Comparison of ENCODE assay signal across 8 cellular contexts in the genomic region with DNA sequence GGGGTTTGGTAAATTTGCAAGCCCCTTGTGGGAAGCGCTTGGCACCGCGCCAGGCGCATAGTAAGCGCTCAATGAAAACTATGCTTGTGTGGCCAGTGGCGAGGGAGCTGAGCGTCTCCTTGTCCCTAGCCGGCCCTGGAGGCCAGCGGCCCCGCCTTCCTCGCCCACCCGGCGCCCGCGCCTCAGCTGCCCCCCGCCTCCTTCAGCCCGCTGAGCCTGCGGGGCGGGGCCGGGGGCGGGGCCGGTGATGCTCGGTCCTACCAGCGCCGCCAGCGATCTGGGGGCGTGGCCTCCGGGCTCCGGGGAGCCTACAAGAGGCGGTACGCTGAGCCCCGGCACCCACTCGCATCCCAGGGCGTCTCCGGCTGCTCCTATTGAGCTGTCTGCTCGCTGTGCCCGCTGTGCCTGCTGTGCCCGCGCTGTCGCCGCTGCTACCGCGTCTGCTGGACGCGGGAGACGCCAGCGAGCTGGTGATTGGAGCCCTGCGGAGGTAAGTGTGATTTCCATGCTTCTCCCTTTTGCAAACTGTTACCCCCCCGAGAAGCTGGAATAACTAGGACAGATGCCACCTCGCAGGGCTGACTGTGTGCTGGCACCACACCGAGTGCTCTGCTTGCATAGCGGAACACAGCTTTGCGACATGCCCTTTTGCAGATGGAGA. TPM values are rescaled to one million over a fixed set of nuclear protein-coding genes. Genes with fewer than 3 reads are reported as not detected.
DNase-seq lines count a peak whose midpoint lies in the region; ATAC-seq and TF ChIP-seq lines count a peak whose summit lies in the region.

A gene with protein sequence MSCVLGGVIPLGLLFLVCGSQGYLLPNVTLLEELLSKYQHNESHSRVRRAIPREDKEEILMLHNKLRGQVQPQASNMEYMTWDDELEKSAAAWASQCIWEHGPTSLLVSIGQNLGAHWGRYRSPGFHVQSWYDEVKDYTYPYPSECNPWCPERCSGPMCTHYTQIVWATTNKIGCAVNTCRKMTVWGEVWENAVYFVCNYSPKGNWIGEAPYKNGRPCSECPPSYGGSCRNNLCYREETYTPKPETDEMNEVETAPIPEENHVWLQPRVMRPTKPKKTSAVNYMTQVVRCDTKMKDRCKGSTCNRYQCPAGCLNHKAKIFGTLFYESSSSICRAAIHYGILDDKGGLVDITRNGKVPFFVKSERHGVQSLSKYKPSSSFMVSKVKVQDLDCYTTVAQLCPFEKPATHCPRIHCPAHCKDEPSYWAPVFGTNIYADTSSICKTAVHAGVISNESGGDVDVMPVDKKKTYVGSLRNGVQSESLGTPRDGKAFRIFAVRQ (plus strand): TSS at position 342 of the 661 bp plus-strand sequence. CDS start 18,511 bp downstream, outside the sequence.

- H3K27me3 Mint-ChIP-seq in endothelial cell (ENCODE audit: unreplicated experiment) = peaks cover 8% of the 10 kb centered on the region

- no peaks in the 10 kb centered on the region for H3K36me3 Mint-ChIP-seq in endothelial cell (ENCODE audit: low read depth, unreplicated experiment)

- H3K4me3 Mint-ChIP-seq in endothelial cell (ENCODE audit: unreplicated experiment) = peak within 1 kb of the TSS; percentile 38

- H3K27ac Mint-ChIP-seq in endothelial cell (ENCODE audit: unreplicated experiment) = no peak within 1 kb of the TSS

- peak; percentile 48 for DNase-seq in CMK (ENCODE audit: low read depth)
- peak; percentile 73 for DNase-seq in HT-29 (ENCODE audit: low spot score)
- peak; percentile 87 for DNase-seq in NOMO-1 treated with DMSO at 0.1 percent for 48 hours (lab: John Stamatoyannopoulos, UW; ENCODE audit: unreplicated experiment)
- peak; percentile 86 for DNase-seq in activated T-cell treated with anti-CD3 and anti-CD28 coated beads for 1 hour (ENCODE audit: low read depth)
- DNase-seq in endothelial cell (ENCODE audit: low spot score) = peak; percentile 95
- DNase-seq in mesenteric fat pad (ENCODE audit: low spot score) = peak; percentile 97
- peak; percentile 71 to 94 (median 77) for DNase-seq in stimulated activated CD4-positive, alpha-beta T cell treated with anti-CD3 and anti-CD28 coated beads, TNF-alpha, amount 100 ng/mL, for 48 hours (ENCODE audit: low read depth in 3 of 3)

- H3K4me1 Mint-ChIP-seq in endothelial cell (ENCODE audit: unreplicated experiment) = peaks cover 2% of the 10 kb centered on the region

- TF ChIP-seq CTCF in endothelial cell (IDR thresholded peaks at IDR 0.05; ENCODE audit: unreplicated experiment) = no peak

- ATAC-seq in HG02870 (IDR thresholded peaks at IDR 0.05; ENCODE audit: unreplicated experiment) = no peak

- H3K9me3 Mint-ChIP-seq in endothelial cell (ENCODE audit: unreplicated experiment) = no peaks in the 10 kb centered on the region

RNA-seq across cellular contexts. Expression of the gene that starts here (rescaled TPM):
- 0.74 and 0.78 TPM in 2 replicates for total RNA-seq in HT-29 (2014; rRNA removed; shearing (Covaris generic))
- total RNA-seq in endothelial cell (ENCODE audit: unreplicated experiment) = 0.54 TPM
- total RNA-seq in mesenteric fat pad = 256 TPM

Comparison
In these comparisons a context has a peak if more than half of its experiments do, and no peak if none do; other contexts are left out.
1. RNA of the gene that starts here (total RNA-seq): 256 TPM in mesenteric fat pad (single experiment); 0.74 to 0.78 TPM in HT-29 and 0.54 TPM in endothelial cell (single experiment); every median in the first group is over 100 times any median in the second.
2. Peak in DNase-seq in HT-29; RNA of the gene not detected or under 1 TPM.
3. Peak in DNase-seq in endothelial cell; RNA of the gene not detected or under 1 TPM.
4. Peak in every context shown above with its lines, with median percentiles within 50 percentile points of each other: DNase-seq.